Comparison of ENCODE assay signal across 22 cellular contexts in genomic region chr10:61791216-61791615, GRCh38.
DNase-seq lines count a peak whose midpoint lies in the region; ATAC-seq, FAIRE-seq and TF ChIP-seq lines count a peak whose summit lies in the region.
"Had no signal": no experiment of that assay in that cellular context is flagged by ENCODE, and none has a peak within 500 bp of the region (broad histone marks: within the 10 kb centered on the region; RNA-seq: fewer than 3 reads in every experiment).

No MANE protein-coding gene starts in this region.

- peaks cover 41% of the 10 kb centered on the region for H3K4me1 ChIP-seq in A549
- H3K4me1 ChIP-seq in liver (ENCODE audit: control insufficient read depth in 4 of 4, insufficient read depth in 4 of 4, low read length in 3 of 4) = no peaks in the 10 kb centered on the region
- peaks cover 0 to 10% (median 5%) of the 10 kb centered on the region in 6 donors for H3K4me1 ChIP-seq in spleen
- H3K4me1 ChIP-seq: uterus had no signal

- no peaks in the 10 kb centered on the region for H3K27me3 Mint-ChIP-seq in chondrocyte (ENCODE audit: low read depth)
- no peaks in the 10 kb centered on the region for H3K27me3 Mint-ChIP-seq in activated naive CD8-positive, alpha-beta T cell treated with anti-CD3 and anti-CD28 coated beads for 36 hours
- H3K27me3 Mint-ChIP-seq: activated CD4-positive, alpha-beta T cell treated with anti-CD3 and anti-CD28 coated beads for 36 hours; activated T-helper 17 cell treated with anti-CD3 and anti-CD28 coated beads, Interleukin-2, amount 50 U/mL, for 72 hours had no signal

- intact Hi-C loops in spleen (cut with DNase I; ENCODE audit: low total_unique reads) = no loop called here

- peak overlapping the region; percentile 90 for H3K27ac Mint-ChIP-seq in chondrocyte (ENCODE audit: unreplicated experiment)
- no peak overlapping the region for H3K27ac Mint-ChIP-seq in activated naive CD8-positive, alpha-beta T cell treated with anti-CD3 and anti-CD28 coated beads for 36 hours
- H3K27ac Mint-ChIP-seq: activated CD4-positive, alpha-beta T cell treated with anti-CD3 and anti-CD28 coated beads for 36 hours; activated T-helper 17 cell treated with anti-CD3 and anti-CD28 coated beads, Interleukin-2, amount 50 U/mL, for 72 hours; CD14-positive monocyte; memory B cell; natural killer cell had no signal

- H3K9me3 ChIP-seq in A549 (no peaks in the 10 kb centered on the region), liver (ENCODE audit: control insufficient read depth in 4 of 4, low read length in 3 of 4) (no peaks in the 10 kb centered on the region), spleen (no peaks in the 10 kb centered on the region)
- H3K9me3 ChIP-seq: adrenal gland, uterus had no signal

- TF ChIP-seq EP300 in A549 (IDR thresholded peaks at IDR 0.05) = no peak

- no peaks in the 10 kb centered on the region for H3K9me3 Mint-ChIP-seq in chondrocyte (ENCODE audit: low read depth)
- no peaks in the 10 kb centered on the region for H3K9me3 Mint-ChIP-seq in activated naive CD8-positive, alpha-beta T cell treated with anti-CD3 and anti-CD28 coated beads for 36 hours
- H3K9me3 Mint-ChIP-seq: activated T-helper 17 cell treated with anti-CD3 and anti-CD28 coated beads, Interleukin-2, amount 50 U/mL, for 72 hours; CD14-positive monocyte; memory B cell; natural killer cell had no signal

- CTCF ChIA-PET in A549 (lab: Yijun Ruan, JAX) = interaction anchor here (0.7 kb wide), 1 partner anchor 50 kb away, joined by 3 read pairs; no protein-coding TSS in a partner anchor

- H3K4me2 ChIP-seq in A549 = peak overlapping the region; percentile 38; the same call in 1 of the 3 replicates
- H3K4me2 ChIP-seq: smooth muscle cell had no signal

- no peak overlapping the region for H3K4me3 ChIP-seq in A549
- H3K4me3 ChIP-seq in liver (ENCODE audit: low read depth in 1 of 3, low read length in 3 of 3) = no peak overlapping the region
- no peak overlapping the region for H3K4me3 ChIP-seq in spleen
- H3K4me3 ChIP-seq: adrenal gland, smooth muscle cell, uterus had no signal

- TF ChIP-seq RAD21 in A549 (conservative IDR thresholded peaks at IDR 0.05 in 1 of 2, IDR thresholded peaks at IDR 0.05 in 1 of 2) (no peak), liver (IDR thresholded peaks at IDR 0.05) (no peak)

- no peak for FAIRE-seq in A549 (lab: Jason Lieb, UNC)
- FAIRE-seq: kidney had no signal

- 74% methylated on average over 2 of the region's 2 CpGs for WGBS in A549 (ENCODE audit: missing lambda C conversion rate)
- WGBS in liver = 46% methylated on average over 2 of the region's 2 CpGs
- WGBS in spleen, 5 donors = 76 to 100% (median 88%) methylated on average over 2 of the region's 2 CpGs

- POLR2A ChIA-PET in A549 (lab: Yijun Ruan, JAX) = no interaction called here

- H3K27me3 ChIP-seq in liver (ENCODE audit: control insufficient read depth in 4 of 4, insufficient read depth in 4 of 4, low read length in 3 of 4) (no peaks in the 10 kb centered on the region), spleen (replicated peaks in 1 of 7) (no peaks in the 10 kb centered on the region)
- H3K27me3 ChIP-seq: adrenal gland, uterus had no signal

- H3K27ac ChIP-seq in A549 = no peak overlapping the region
- no peak overlapping the region for H3K27ac ChIP-seq in liver (ENCODE audit: low read depth in 1 of 2, low read length in 2 of 2)
- no peak overlapping the region for H3K27ac ChIP-seq in spleen
- H3K27ac ChIP-seq: adrenal gland, uterus had no signal

- H3K9ac ChIP-seq in liver (ENCODE audit: low read depth in 1 of 2, low read length in 2 of 2) = no peak overlapping the region

- TF ChIP-seq CTCF in A549 (IDR thresholded peaks at IDR 0.05) (no peak), chondrocyte (IDR thresholded peaks at IDR 0.05) (no peak), liver (IDR thresholded peaks at IDR 0.05; ENCODE audit: low read depth, low read length, missing input control) (no peak), GM13977 (IDR thresholded peaks at IDR 0.05; ENCODE audit: extremely low read depth, insufficient read depth, missing control alignments) (no peak), spleen (IDR thresholded peaks at IDR 0.05 in 8 of 11, conservative IDR thresholded peaks at IDR 0.05 in 3 of 11) (no peak)

- no peak for TF ChIP-seq POLR2A in A549 (IDR thresholded peaks at IDR 0.05; ENCODE audit: low read length)
- no peak for TF ChIP-seq POLR2A in spleen (IDR thresholded peaks at IDR 0.05)

- no peak overlapping the region for H3K4me3 Mint-ChIP-seq in chondrocyte (ENCODE audit: unreplicated experiment)
- H3K4me3 Mint-ChIP-seq in activated naive CD8-positive, alpha-beta T cell treated with anti-CD3 and anti-CD28 coated beads for 36 hours = no peak overlapping the region
- H3K4me3 Mint-ChIP-seq: activated CD4-positive, alpha-beta T cell treated with anti-CD3 and anti-CD28 coated beads for 36 hours; activated T-helper 17 cell treated with anti-CD3 and anti-CD28 coated beads, Interleukin-2, amount 50 U/mL, for 72 hours; CD14-positive monocyte; memory B cell; natural killer cell had no signal

- H3K36me3 ChIP-seq in liver (ENCODE audit: control insufficient read depth in 4 of 4, insufficient read depth in 3 of 4, low read depth in 1 of 4, low read length in 3 of 4) (no peaks in the 10 kb centered on the region), spleen (no peaks in the 10 kb centered on the region)
- H3K36me3 ChIP-seq: adrenal gland, uterus had no signal

- DNase-seq in A549 (ENCODE audit: low read depth in 1 of 2, low spot score in 1 of 2) = no peak
- DNase-seq in HCEC 1CT = peak; percentile 29
- no peak for DNase-seq in chondrocyte (ENCODE audit: low spot score)
- DNase-seq in GM13977 (ENCODE audit: low spot score) = no peak
- no peak for DNase-seq in spleen
- DNase-seq in D341Med (ENCODE audit: low spot score) = no peak
- DNase-seq in activated naive CD8-positive, alpha-beta T cell treated with anti-CD3 and anti-CD28 coated beads for 36 hours = no peak
- DNase-seq: 8988T; activated CD4-positive, alpha-beta T cell treated with anti-CD3 and anti-CD28 coated beads for 36 hours; adrenal gland; cerebellar nuclear complex; kidney; natural killer cell; NCI-H2081 treated with DMSO at 0.1 percent for 48 hours; NCI-H524; posterior cingulate gyrus; uterus had no signal

- no peak for ATAC-seq in A549
- ATAC-seq: activated CD4-positive, alpha-beta T cell treated with anti-CD3 and anti-CD28 coated beads for 36 hours; activated T-helper 17 cell treated with anti-CD3 and anti-CD28 coated beads, Interleukin-2, amount 50 U/mL, for 72 hours; natural killer cell had no signal

- peaks cover 65% of the 10 kb centered on the region for H3K4me1 Mint-ChIP-seq in chondrocyte (ENCODE audit: low read depth)
- peaks cover 10% of the 10 kb centered on the region for H3K4me1 Mint-ChIP-seq in activated naive CD8-positive, alpha-beta T cell treated with anti-CD3 and anti-CD28 coated beads for 36 hours
- H3K4me1 Mint-ChIP-seq: activated T-helper 17 cell treated with anti-CD3 and anti-CD28 coated beads, Interleukin-2, amount 50 U/mL, for 72 hours; memory B cell had no signal

- in situ Hi-C loops in GM13977 (cut with MboI; ENCODE audit: low pct_unique_long_range_greater_than_20kb, low sequenced_read_pairs, unreplicated experiment) = no loop called here

- no peaks in the 10 kb centered on the region for H3K36me3 Mint-ChIP-seq in chondrocyte (ENCODE audit: low read depth)
- peaks cover 1% of the 10 kb centered on the region for H3K36me3 Mint-ChIP-seq in activated naive CD8-positive, alpha-beta T cell treated with anti-CD3 and anti-CD28 coated beads for 36 hours
- H3K36me3 Mint-ChIP-seq: CD14-positive monocyte, memory B cell, natural killer cell had no signal

TF ChIP-seq in A549, 52 proteins besides CTCF, POLR2A, EP300 and RAD21:
- TF ChIP-seq ZC3H11A (IDR thresholded peaks at IDR 0.05) (no peak), FOSB (CRISPR knock-in tag; IDR thresholded peaks at IDR 0.05) (no peak), RCOR1 (IDR thresholded peaks at IDR 0.05; ENCODE audit: low read depth, low read length) (no peak), HOXA7 (CRISPR knock-in tag; IDR thresholded peaks at IDR 0.05) (no peak), EHF (CRISPR knock-in tag; IDR thresholded peaks at IDR 0.05) (no peak), ZNF302 (CRISPR knock-in tag; IDR thresholded peaks at IDR 0.05) (no peak), MAFK (IDR thresholded peaks at IDR 0.05; ENCODE audit: partially characterized antibody) (no peak), SMC3 (IDR thresholded peaks at IDR 0.05) (no peak), CHD4 (IDR thresholded peaks at IDR 0.05; ENCODE audit: borderline replicate concordance) (no peak), POLR2AphosphoS2 (conservative IDR thresholded peaks at IDR 0.05; ENCODE audit: low read length) (no peak)

TF ChIP-seq in liver, 16 proteins besides CTCF, POLR2A, EP300 and RAD21:
- TF ChIP-seq SP1 (IDR thresholded peaks at IDR 0.05) = no peak
- peak in 1 of 2 donors; percentile 25 for TF ChIP-seq RXRA (IDR thresholded peaks at IDR 0.05)
- peak; percentile 29 for TF ChIP-seq NR2F2 (IDR thresholded peaks at IDR 0.05)
